18 cellular contexts compared by ENCODE assay signal in the genomic region with DNA sequence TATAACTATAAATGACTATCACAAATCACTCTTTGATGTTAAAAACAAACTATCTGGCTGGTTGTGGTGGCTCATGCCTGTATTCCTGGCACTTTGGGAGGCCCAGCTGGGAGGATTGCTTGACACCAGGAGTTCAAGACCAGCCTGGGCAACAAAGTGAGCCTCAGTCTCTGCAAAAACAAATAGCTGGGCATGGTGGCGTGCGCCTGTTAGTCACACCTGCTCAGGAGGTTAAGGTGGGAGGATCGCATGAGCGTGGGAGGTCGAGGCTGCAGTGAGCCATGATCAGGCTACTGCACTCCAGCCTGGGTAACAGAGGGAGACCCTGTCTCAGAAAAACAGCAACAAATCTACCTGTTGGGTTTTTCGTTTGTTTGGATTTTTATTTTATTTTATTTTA. TPM values are rescaled to one million over a fixed set of nuclear protein-coding genes. Genes with fewer than 3 reads are reported as not detected.
DNase-seq lines count a peak whose midpoint lies in the region; ATAC-seq and TF ChIP-seq lines count a peak whose summit lies in the region.
"Had no signal": no experiment of that assay in that cellular context is flagged by ENCODE, and none has a peak within 500 bp of the region (broad histone marks: within the 10 kb centered on the region; RNA-seq: fewer than 3 reads in every experiment).

No MANE protein-coding gene starts in this region.

- intact Hi-C loops in Right ventricle myocardium inferior (cut with DNase I) = no loop called here

- H3K9me3 ChIP-seq in right atrium auricular region = no peaks in the 10 kb centered on the region
- H3K9me3 ChIP-seq in SJSA1 (replicated peaks) = no peaks in the 10 kb centered on the region; the same call in 1 of the 2 replicates
- no peaks in the 10 kb centered on the region for H3K9me3 ChIP-seq in upper lobe of left lung
- H3K9me3 ChIP-seq: BLaER1 had no signal

- H3K4me3 ChIP-seq in right atrium auricular region (no peak overlapping the region), SJSA1 (no peak overlapping the region), upper lobe of left lung (no peak overlapping the region)
- H3K4me3 ChIP-seq: BLaER1 had no signal

- H3K4me1 ChIP-seq in right atrium auricular region (peaks cover 0 to 44% of the 10 kb centered on the region in 2 donors), SJSA1 (replicated peaks) (peaks cover 38% of the 10 kb centered on the region), foreskin keratinocyte (peaks cover 15% of the 10 kb centered on the region), upper lobe of left lung (peaks cover 22 to 34% (median 31%) of the 10 kb centered on the region in 4 donors)

- 97% methylated on average over 6 of the region's 6 CpGs for WGBS in upper lobe of left lung, 2 donors

- H3K27me3 ChIP-seq in right atrium auricular region (no peaks in the 10 kb centered on the region), SJSA1 (replicated peaks) (no peaks in the 10 kb centered on the region), foreskin keratinocyte (no peaks in the 10 kb centered on the region), upper lobe of left lung (no peaks in the 10 kb centered on the region)

- no peak for TF ChIP-seq EP300 in upper lobe of left lung (IDR thresholded peaks at IDR 0.05)

- DNase-seq in right atrium auricular region (ENCODE audit: low spot score) = no peak
- DNase-seq in Right ventricle myocardium inferior (ENCODE audit: missing footprints) = no peak
- DNase-seq in SJSA1 (ENCODE audit: low read depth in 1 of 2, low spot score in 2 of 2) = no peak
- no peak for DNase-seq in foreskin keratinocyte
- DNase-seq in upper lobe of left lung = no peak
- no peak for DNase-seq in DMS79 treated with DMSO at 0.1 percent for 48 hours (lab: John Stamatoyannopoulos, UW)
- DNase-seq: aorta; cortex of kidney; DMS79; H7; left ventricle myocardium superior; NCI-H1105; retina; stimulated activated naive B cell treated with anti-CD40 and anti-IgM and Interleukin-4, amounts not matched to agents 10 μg/mL and 1 μg/mL and 100 μg/mL, for 72 hours had no signal

- H3K27ac ChIP-seq in right atrium auricular region = peak overlapping the region; percentile 87 to 92
- H3K27ac ChIP-seq in SJSA1 = peak overlapping the region; percentile 97; the same call in 1 of the 2 replicates
- H3K27ac ChIP-seq in foreskin keratinocyte = peak overlapping the region; percentile 45
- peak overlapping the region; percentile 18 to 86 (median 73) for H3K27ac ChIP-seq in upper lobe of left lung
- H3K27ac ChIP-seq: BLaER1 had no signal

- no peak for ATAC-seq in Right ventricle myocardium inferior
- no peak for ATAC-seq in foreskin keratinocyte
- no peak for ATAC-seq in upper lobe of left lung (ENCODE audit: low FRiP score in 2 of 2)
- no peak for ATAC-seq in HG02571 (IDR thresholded peaks at IDR 0.05; ENCODE audit: unreplicated experiment)
- ATAC-seq in GM21619 (IDR thresholded peaks at IDR 0.05; ENCODE audit: unreplicated experiment) = no peak
- ATAC-seq: left ventricle myocardium superior; natural killer cell treated with Interleukin-12 subunit alpha and Interleukin-12 subunit beta and Interleukin-15 and Interleukin-18, amount 100 ng/mL, for 72 hours; stimulated activated naive B cell treated with anti-CD40 and anti-IgM and Interleukin-4, amounts not matched to agents 10 μg/mL and 1 μg/mL and 100 μg/mL, for 72 hours had no signal

- TF ChIP-seq CTCF in right atrium auricular region (IDR thresholded peaks at IDR 0.05) = no peak
- TF ChIP-seq CTCF in foreskin keratinocyte (conservative IDR thresholded peaks at IDR 0.05) = no peak
- TF ChIP-seq CTCF in upper lobe of left lung (IDR thresholded peaks at IDR 0.05) = no peak

- no peak for TF ChIP-seq POLR2A in upper lobe of left lung (IDR thresholded peaks at IDR 0.05)

- no peaks in the 10 kb centered on the region for H3K36me3 ChIP-seq in right atrium auricular region
- H3K36me3 ChIP-seq in SJSA1 = no peaks in the 10 kb centered on the region
- H3K36me3 ChIP-seq in upper lobe of left lung = no peaks in the 10 kb centered on the region
- H3K36me3 ChIP-seq: BLaER1 had no signal

RNA-seq across cellular contexts. Expression of a gene that starts 5.4 kb away (rescaled TPM):
- 100 to 1,000 TPM; 191 to 286 TPM for total RNA-seq in right atrium auricular region
- 89.3 TPM for total RNA-seq in Right ventricle myocardium inferior
- 294 and 378 TPM in 2 replicates for total RNA-seq in SJSA1 (2014; rRNA removed; shearing (Covaris generic))
- 110 and 171 TPM in 2 replicates for total RNA-seq in foreskin keratinocyte
- 35.4 and 47.8 TPM in 2 replicates for polyA plus RNA-seq in foreskin keratinocyte
- total RNA-seq in upper lobe of left lung = 100 to 1,000 TPM; 124 to 381 (median 162) TPM

Comparison
In these comparisons a context has a peak if more than half of its experiments do, and no peak if none do; other contexts are left out.
1. H3K27ac ChIP-seq: peak in every context shown above with its lines; median percentile 97 in SJSA1; 90 in right atrium auricular region; 73 in upper lobe of left lung; 45 in foreskin keratinocyte.